In the genomic region with DNA sequence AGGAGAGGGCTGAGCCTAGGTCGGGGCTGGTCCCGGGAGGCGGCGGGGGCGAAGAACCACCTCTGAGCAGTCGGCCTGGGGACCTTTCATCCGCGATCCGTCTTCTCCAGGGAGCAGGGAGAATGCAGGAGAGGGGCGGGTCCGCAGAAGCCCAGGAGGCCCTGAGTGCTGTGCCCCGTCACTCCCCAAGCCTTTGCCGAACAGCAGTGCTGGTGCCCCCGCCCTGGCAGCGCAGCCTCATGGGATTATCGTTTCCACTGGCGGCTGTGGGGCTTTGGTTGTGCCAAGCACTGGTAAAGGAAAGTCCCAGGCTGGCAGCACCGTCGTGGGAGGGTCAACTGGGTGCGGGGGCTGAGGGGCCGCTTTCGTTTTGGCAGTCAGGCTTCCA, we compare ENCODE assay signal across 1 cellular context.
TF ChIP-seq lines count a peak whose summit lies in the region.

No MANE protein-coding gene starts in this region.

TF ChIP-seq in IMR-90, 13 proteins besides CTCF, POLR2A, EP300 and RAD21:
- no peak for TF ChIP-seq RCOR1 (IDR thresholded peaks at IDR 0.05; ENCODE audit: insufficient replicate concordance, low read length)
- TF ChIP-seq, protein P1, sequence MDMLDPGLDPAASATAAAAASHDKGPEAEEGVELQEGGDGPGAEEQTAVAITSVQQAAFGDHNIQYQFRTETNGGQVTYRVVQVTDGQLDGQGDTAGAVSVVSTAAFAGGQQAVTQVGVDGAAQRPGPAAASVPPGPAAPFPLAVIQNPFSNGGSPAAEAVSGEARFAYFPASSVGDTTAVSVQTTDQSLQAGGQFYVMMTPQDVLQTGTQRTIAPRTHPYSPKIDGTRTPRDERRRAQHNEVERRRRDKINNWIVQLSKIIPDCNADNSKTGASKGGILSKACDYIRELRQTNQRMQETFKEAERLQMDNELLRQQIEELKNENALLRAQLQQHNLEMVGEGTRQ (IDR thresholded peaks at IDR 0.05; ENCODE audit: low read depth, low read length): no peak
- TF ChIP-seq MAFK (IDR thresholded peaks at IDR 0.05; ENCODE audit: low read depth, low read length): no peak
- no peak for TF ChIP-seq NFE2L2 (IDR thresholded peaks at IDR 0.05; ENCODE audit: low read depth, low read length)
- TF ChIP-seq MXI1 (IDR thresholded peaks at IDR 0.05; ENCODE audit: borderline replicate concordance, low read depth, low read length): no peak
- TF ChIP-seq SMC3 (IDR thresholded peaks at IDR 0.05; ENCODE audit: low read depth, low read length): no peak
- no peak for TF ChIP-seq FOS (IDR thresholded peaks at IDR 0.05; ENCODE audit: low read depth, low read length)
- TF ChIP-seq, protein P2, sequence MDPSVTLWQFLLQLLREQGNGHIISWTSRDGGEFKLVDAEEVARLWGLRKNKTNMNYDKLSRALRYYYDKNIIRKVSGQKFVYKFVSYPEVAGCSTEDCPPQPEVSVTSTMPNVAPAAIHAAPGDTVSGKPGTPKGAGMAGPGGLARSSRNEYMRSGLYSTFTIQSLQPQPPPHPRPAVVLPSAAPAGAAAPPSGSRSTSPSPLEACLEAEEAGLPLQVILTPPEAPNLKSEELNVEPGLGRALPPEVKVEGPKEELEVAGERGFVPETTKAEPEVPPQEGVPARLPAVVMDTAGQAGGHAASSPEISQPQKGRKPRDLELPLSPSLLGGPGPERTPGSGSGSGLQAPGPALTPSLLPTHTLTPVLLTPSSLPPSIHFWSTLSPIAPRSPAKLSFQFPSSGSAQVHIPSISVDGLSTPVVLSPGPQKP (IDR thresholded peaks at IDR 0.05; ENCODE audit: borderline replicate concordance, low read depth, low read length): no peak
- no peak for TF ChIP-seq MAZ (IDR thresholded peaks at IDR 0.05; ENCODE audit: borderline replicate concordance, low read depth, low read length)
- no peak for TF ChIP-seq CEBPB (IDR thresholded peaks at IDR 0.05; ENCODE audit: low read depth, low read length)
- TF ChIP-seq CHD1 (IDR thresholded peaks at IDR 0.05; ENCODE audit: low read depth, low read length): no peak
- TF ChIP-seq BHLHE40 (IDR thresholded peaks at IDR 0.05; ENCODE audit: low read depth, low read length): no peak
- no peak for TF ChIP-seq RFX5 (IDR thresholded peaks at IDR 0.05; ENCODE audit: low read depth, low read length)
